ENCODE assay signal across 14 cellular contexts in genomic region chr4:13837228-13837627, GRCh38.
DNase-seq lines count a peak whose midpoint lies in the region; ATAC-seq and TF ChIP-seq lines count a peak whose summit lies in the region.
"Had no signal": no experiment of that assay in that cellular context is flagged by ENCODE, and none has a peak within 500 bp of the region (broad histone marks: within the 10 kb centered on the region; RNA-seq: fewer than 3 reads in every experiment).

No MANE protein-coding gene starts in this region.

- TF ChIP-seq CTCF in choroid plexus epithelial cell (conservative IDR thresholded peaks at IDR 0.05; ENCODE audit: low read depth, low read length), result peak; percentile 4
- no peak for TF ChIP-seq CTCF in adrenal gland (IDR thresholded peaks at IDR 0.05)

- H3K4me1 ChIP-seq in right cardiac atrium (ENCODE audit: control insufficient read depth, insufficient read depth, low read length) (peaks cover 7% of the 10 kb centered on the region), adrenal gland (replicated peaks in 1 of 2) (no peaks in the 10 kb centered on the region)
- H3K4me1 ChIP-seq: BLaER1 treated with 17β-estradiol and CSF1 and Interleukin-3, amounts not matched to agents 10 nM and 100 nM had no signal

- 61% methylated on average over 3 of the region's 3 CpGs for WGBS in right cardiac atrium
- WGBS in adrenal gland, 4 donors, result 72 to 91% (median 78%) methylated on average over 3 of the region's 3 CpGs

- H3K4me3 ChIP-seq in right cardiac atrium (ENCODE audit: low read length), result no peak overlapping the region
- H3K4me3 ChIP-seq in choroid plexus epithelial cell (ENCODE audit: low read depth, low read length), result no peak overlapping the region
- no peak overlapping the region for H3K4me3 ChIP-seq in adrenal gland
- H3K4me3 ChIP-seq: BLaER1 treated with 17β-estradiol and CSF1 and Interleukin-3, amounts not matched to agents 10 nM and 100 nM had no signal

- H3K9me3 ChIP-seq in right cardiac atrium (ENCODE audit: control insufficient read depth, low read length) (no peaks in the 10 kb centered on the region), adrenal gland (replicated peaks in 1 of 3) (no peaks in the 10 kb centered on the region)

- DNase-seq in right cardiac atrium (no peak), cardiac septum (ENCODE audit: low spot score) (no peak), choroid plexus epithelial cell (ENCODE audit: low read depth) (peak; percentile 16), left lobe of liver (ENCODE audit: low spot score) (no peak), adrenal gland (no peak)
- DNase-seq: Calu3; CD8-positive, alpha-beta T cell; DMS79 treated with DMSO at 0.1 percent for 48 hours; GF-D8; H9 had no signal

- ATAC-seq in right cardiac atrium (no peak), left lobe of liver (peak; percentile 63), HG03139 (IDR thresholded peaks at IDR 0.05; ENCODE audit: unreplicated experiment) (no peak), HG03442 (IDR thresholded peaks at IDR 0.05; ENCODE audit: unreplicated experiment) (no peak)
- ATAC-seq: CD8-positive, alpha-beta T cell had no signal

- no peak for TF ChIP-seq POLR2A in adrenal gland (IDR thresholded peaks at IDR 0.05)

- no peaks in the 10 kb centered on the region for H3K27me3 ChIP-seq in right cardiac atrium (ENCODE audit: control insufficient read depth, insufficient read depth)
- no peaks in the 10 kb centered on the region for H3K27me3 ChIP-seq in adrenal gland
- H3K27me3 ChIP-seq: BLaER1 treated with 17β-estradiol and CSF1 and Interleukin-3, amounts not matched to agents 10 nM and 100 nM had no signal

- intact Hi-C loops in right cardiac atrium (cut with DNase I) (loop anchor here in 1 of 4 donors (10.0 kb wide), 1 partner anchor 182 kb away; no protein-coding TSS in a partner anchor), cardiac septum (cut with DNase I) (no loop called here), adrenal gland (cut with DNase I) (no loop called here)

- H3K27ac ChIP-seq in right cardiac atrium (ENCODE audit: low read length) (peak overlapping the region; percentile 64), adrenal gland (no peak overlapping the region)
- H3K27ac ChIP-seq: BLaER1 treated with 17β-estradiol and CSF1 and Interleukin-3, amounts not matched to agents 10 nM and 100 nM; HL-60 had no signal

- no peaks in the 10 kb centered on the region for H3K36me3 ChIP-seq in adrenal gland (replicated peaks in 1 of 2)
- H3K36me3 ChIP-seq: BLaER1 treated with 17β-estradiol and CSF1 and Interleukin-3, amounts not matched to agents 10 nM and 100 nM had no signal
